Comparison of ENCODE assay signal across 15 cellular contexts in the genomic region with DNA sequence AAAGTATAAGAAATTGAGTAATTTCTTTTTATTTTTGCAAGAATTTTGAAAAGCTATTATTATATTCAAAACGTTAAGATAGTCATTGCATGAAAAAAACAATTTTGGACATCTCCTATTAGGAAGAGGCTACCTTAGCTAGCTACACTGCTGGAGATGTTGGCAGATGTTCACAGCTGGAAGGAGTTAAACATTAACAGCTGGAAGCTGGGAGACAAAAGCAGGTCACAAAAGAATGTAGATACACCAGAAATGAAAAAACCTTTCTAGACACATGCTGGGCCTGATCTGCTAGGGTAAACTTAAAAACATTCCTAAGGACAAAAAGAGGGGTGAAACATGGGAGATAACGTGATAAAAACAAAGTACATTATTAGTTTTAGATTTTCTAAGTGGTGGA.
"Had no signal": no experiment of that assay in that cellular context is flagged by ENCODE, and none has a peak within 500 bp of the region (broad histone marks: within the 10 kb centered on the region; RNA-seq: fewer than 3 reads in every experiment).

No MANE protein-coding gene starts in this region.

- H3K9me3 ChIP-seq: gastrocnemius medialis, left lung, ovary, testis had no signal

- H3K36me3 ChIP-seq: ovary had no signal

- DNase-seq: activated CD4-positive, alpha-beta T cell treated with anti-CD3 and anti-CD28 coated beads for 1 hour; activated CD4-positive, alpha-beta T cell treated with anti-CD3 and anti-CD28 coated beads, Interleukin-2, amount 50 U/mL, for 48 hours; activated gamma-delta T cell; activated naive CD8-positive, alpha-beta T cell treated with anti-CD3 and anti-CD28 coated beads, Interleukin-2, amount 10 ng/mL, durations not matched to agents 7 days and 5 days; activated T-cell treated with anti-CD3 and anti-CD28 coated beads, Interleukin-2, amount 50 U/mL, for 4 hours; anterior cingulate cortex; effector CD8-positive, alpha-beta T cell; gastrocnemius medialis; left lung; ovary; stimulated activated CD4-positive, alpha-beta T cell treated with anti-CD3 and anti-CD28 coated beads, Interleukin-4, amount 100 ng/mL, for 4 hours; stimulated activated naive CD8-positive, alpha-beta T cell treated with anti-CD3 and anti-CD28 coated beads, Interleukin-15, amount 100 ng/mL, for 72 hours; SW 1271; testis had no signal

- H3K27me3 ChIP-seq: gastrocnemius medialis, left lung, ovary, testis had no signal

- H3K4me3 ChIP-seq: gastrocnemius medialis, left lung, ovary, testis had no signal

- ATAC-seq: activated T-cell treated with anti-CD3 and anti-CD28 coated beads, Interleukin-2, amount 50 U/mL, for 4 hours; gastrocnemius medialis; left lung; stimulated activated naive CD8-positive, alpha-beta T cell treated with anti-CD3 and anti-CD28 coated beads, Interleukin-15, amount 100 ng/mL, for 72 hours had no signal

- H3K27ac ChIP-seq: gastrocnemius medialis, left lung, ovary, testis had no signal

- H3K4me1 ChIP-seq: testis had no signal

- H3K27ac Mint-ChIP-seq: activated naive CD8-positive, alpha-beta T cell treated with anti-CD3 and anti-CD28 coated beads, Interleukin-2, amount 10 ng/mL, durations not matched to agents 7 days and 5 days; T-helper 2 cell treated with Interferon-gamma antibody and Interleukin-4, amounts not matched to agents 5 μg/mL and 100 μg/mL, for 36 hours had no signal

- H3K9me3 Mint-ChIP-seq: activated naive CD8-positive, alpha-beta T cell treated with anti-CD3 and anti-CD28 coated beads, Interleukin-2, amount 10 ng/mL, durations not matched to agents 7 days and 5 days; activated T-cell treated with anti-CD3 and anti-CD28 coated beads, Interleukin-2, amount 50 U/mL, for 4 hours; stimulated activated naive CD8-positive, alpha-beta T cell treated with anti-CD3 and anti-CD28 coated beads, Interleukin-15, amount 100 ng/mL, for 72 hours; T-helper 2 cell treated with Interferon-gamma antibody and Interleukin-4, amounts not matched to agents 5 μg/mL and 100 μg/mL, for 36 hours had no signal
